ENCODE assay signal across 8 cellular contexts in the genomic region with DNA sequence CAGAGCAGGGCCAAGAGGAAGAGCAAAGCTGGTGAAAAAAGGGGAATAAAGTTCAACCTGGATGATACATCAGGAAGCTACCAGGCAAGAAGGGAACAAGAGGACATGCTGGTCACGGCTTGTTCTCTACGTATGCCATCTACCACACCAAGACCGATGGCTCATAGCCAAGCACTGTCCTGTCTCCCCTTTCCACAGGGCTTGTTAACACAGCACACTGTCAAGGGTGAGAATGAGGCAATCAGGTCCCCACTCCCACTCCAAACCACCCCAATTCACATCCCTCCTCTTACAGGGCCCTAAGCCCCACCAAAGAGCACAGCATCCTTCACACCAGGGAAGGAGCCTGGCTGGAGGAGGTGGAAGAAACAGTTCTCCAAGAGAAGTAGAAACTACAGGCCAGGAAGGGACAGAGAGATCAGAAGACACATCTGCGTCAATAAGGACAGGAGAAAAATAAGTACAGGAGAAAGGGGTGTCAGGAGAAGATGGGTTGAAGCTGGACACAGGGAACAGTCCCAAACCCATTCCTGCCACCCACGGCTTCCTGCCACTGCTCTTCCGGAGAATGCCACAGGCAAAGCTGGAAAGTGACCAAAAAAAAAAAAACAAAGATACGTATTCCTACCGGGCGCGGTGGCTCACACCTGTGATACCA. TPM values are rescaled to one million over a fixed set of nuclear protein-coding genes. Genes with fewer than 3 reads are reported as not detected.
DNase-seq lines count a peak whose midpoint lies in the region; ATAC-seq and TF ChIP-seq lines count a peak whose summit lies in the region.

No MANE protein-coding gene starts in this region.

- intact Hi-C loops in adrenal gland (cut with DNase I) (no loop called here), left lung (cut with DNase I) (no loop called here)

- no peaks in the 10 kb centered on the region for H3K9me3 ChIP-seq in adrenal gland (replicated peaks in 1 of 3)
- no peaks in the 10 kb centered on the region for H3K9me3 ChIP-seq in left lung

- H3K4me3 ChIP-seq in adrenal gland (peak overlapping the region in 1 of 4 donors; percentile 75), left lung (peak overlapping the region in 1 of 2 donors; percentile 68)

- H3K27ac Mint-ChIP-seq in type B pancreatic cell = peak overlapping the region; percentile 95

- H3K36me3 Mint-ChIP-seq in activated T-cell treated with anti-CD3 and anti-CD28 coated beads, Interleukin-2, amount 50 U/mL, for 4 hours (ENCODE audit: insufficient read depth) = peaks cover 10% of the 10 kb centered on the region
- H3K36me3 Mint-ChIP-seq in type B pancreatic cell = peaks cover 7% of the 10 kb centered on the region

- H3K27ac ChIP-seq in adrenal gland = peak overlapping the region; percentile 93 to 100 (median 99)
- peak overlapping the region; percentile 98 to 99 for H3K27ac ChIP-seq in left lung

- peaks cover 39 to 58% of the 10 kb centered on the region in 2 donors for H3K4me1 ChIP-seq in adrenal gland (replicated peaks in 1 of 2)
- peaks cover 48 to 76% of the 10 kb centered on the region in 2 donors for H3K4me1 ChIP-seq in left lung

- TF ChIP-seq POLR2A in adrenal gland (IDR thresholded peaks at IDR 0.05) = no peak

- no peak for ATAC-seq in activated T-cell treated with anti-CD3 and anti-CD28 coated beads, Interleukin-2, amount 50 U/mL, for 4 hours
- ATAC-seq in left lung (no peak), HG03108 (IDR thresholded peaks at IDR 0.05; ENCODE audit: unreplicated experiment) (no peak)

- H3K4me1 Mint-ChIP-seq in activated T-cell treated with anti-CD3 and anti-CD28 coated beads, Interleukin-2, amount 50 U/mL, for 4 hours (ENCODE audit: low read depth) = peaks cover 28% of the 10 kb centered on the region
- peaks cover 39% of the 10 kb centered on the region for H3K4me1 Mint-ChIP-seq in type B pancreatic cell (ENCODE audit: unreplicated experiment)

- H3K9me3 Mint-ChIP-seq in activated T-cell treated with anti-CD3 and anti-CD28 coated beads, Interleukin-2, amount 50 U/mL, for 4 hours = no peaks in the 10 kb centered on the region
- no peaks in the 10 kb centered on the region for H3K9me3 Mint-ChIP-seq in type B pancreatic cell

- H3K4me3 Mint-ChIP-seq in activated T-cell treated with anti-CD3 and anti-CD28 coated beads, Interleukin-2, amount 50 U/mL, for 4 hours = peak overlapping the region; percentile 57
- H3K4me3 Mint-ChIP-seq in type B pancreatic cell = peak overlapping the region; percentile 89

- H3K27me3 Mint-ChIP-seq in activated T-cell treated with anti-CD3 and anti-CD28 coated beads, Interleukin-2, amount 50 U/mL, for 4 hours (ENCODE audit: low read depth) = no peaks in the 10 kb centered on the region
- no peaks in the 10 kb centered on the region for H3K27me3 Mint-ChIP-seq in type B pancreatic cell

- no peak for TF ChIP-seq CTCF in adrenal gland (IDR thresholded peaks at IDR 0.05)
- no peak for TF ChIP-seq CTCF in left lung (IDR thresholded peaks at IDR 0.05)
- TF ChIP-seq CTCF in type B pancreatic cell (conservative IDR thresholded peaks at IDR 0.05) = no peak

- no peak for DNase-seq in activated T-cell treated with anti-CD3 and anti-CD28 coated beads, Interleukin-2, amount 50 U/mL, for 4 hours
- DNase-seq in activated T-cell treated with anti-CD3 and anti-CD28 coated beads, Interleukin-2, amount 50 U/mL, for 1 hour = no peak
- DNase-seq in adrenal gland (peak; percentile 54 to 89 (median 69)), left lung (no peak), type B pancreatic cell (ENCODE audit: extremely low spot score, unreplicated experiment) (no peak), NOMO-1 (lab: John Stamatoyannopoulos, UW; ENCODE audit: unreplicated experiment in 2 of 2) (no peak), NCI-H2227 treated with DMSO at 0.1 percent for 48 hours (lab: John Stamatoyannopoulos, UW) (no peak)

- H3K27me3 ChIP-seq in adrenal gland (no peaks in the 10 kb centered on the region), left lung (no peaks in the 10 kb centered on the region)

- H3K36me3 ChIP-seq in adrenal gland (replicated peaks in 1 of 2) (peaks cover 0 to 19% of the 10 kb centered on the region in 2 donors), left lung (peaks cover 0 to 28% of the 10 kb centered on the region in 2 donors)

- 23 to 41% (median 35%) methylated on average over 9 to 10 of the region's 10 CpGs for WGBS in adrenal gland, 4 donors

RNA-seq across cellular contexts. Expression of gene SHC1, which starts 0.9 kb away (rescaled TPM):
- 10 to 100 TPM; 38.7 to 43.7 (median 39.2) TPM for total RNA-seq in activated T-cell treated with anti-CD3 and anti-CD28 coated beads, Interleukin-2, amount 50 U/mL, for 4 hours
- 100 to 1,000 TPM in 7 of 8 donors, 10 to 100 TPM in 1; 86.2 to 240 (median 126) TPM for total RNA-seq in adrenal gland
- 100 to 1,000 TPM; 167 to 260 (median 249) TPM for polyA plus RNA-seq in adrenal gland
- total RNA-seq in left lung = 100 to 1,000 TPM; 134 to 144 TPM
- 65.3 and 87.8 TPM in 2 replicates for total RNA-seq in type B pancreatic cell (ENCODE audit: low replicate concordance)

RNA-seq across cellular contexts. Expression of gene CKS1B, which starts 3.0 kb away (rescaled TPM):
- 10 to 100 TPM; 61.5 to 78.5 (median 76.7) TPM for total RNA-seq in activated T-cell treated with anti-CD3 and anti-CD28 coated beads, Interleukin-2, amount 50 U/mL, for 4 hours
- total RNA-seq in adrenal gland = 10 to 100 TPM; 23.2 to 41.4 (median 29.5) TPM
- 10 to 100 TPM; 12.4 to 51.0 (median 22.3) TPM for polyA plus RNA-seq in adrenal gland
- 10 to 100 TPM; 29.7 to 40.8 TPM for total RNA-seq in left lung
- total RNA-seq in type B pancreatic cell (ENCODE audit: low replicate concordance) = 58.8 and 119 TPM in 2 replicates

RNA-seq across cellular contexts. Expression of gene PYGO2, which starts 9.9 kb away (rescaled TPM):
- 10 to 100 TPM; 27.6 to 28.3 (median 28.1) TPM for total RNA-seq in activated T-cell treated with anti-CD3 and anti-CD28 coated beads, Interleukin-2, amount 50 U/mL, for 4 hours
- 10 to 100 TPM; 26.2 to 61.1 (median 43.4) TPM for total RNA-seq in adrenal gland
- 10 to 100 TPM; 28.2 to 44.1 (median 29.2) TPM for polyA plus RNA-seq in adrenal gland
- total RNA-seq in left lung = 10 to 100 TPM; 26.6 to 30.9 TPM
- total RNA-seq in type B pancreatic cell (ENCODE audit: low replicate concordance) = 48.1 and 49.0 TPM in 2 replicates

RNA-seq across cellular contexts. Expression of gene FLAD1, which starts 11.7 kb away (rescaled TPM):
- 100 to 1,000 TPM; 108 to 109 (median 108) TPM for total RNA-seq in activated T-cell treated with anti-CD3 and anti-CD28 coated beads, Interleukin-2, amount 50 U/mL, for 4 hours
- total RNA-seq in adrenal gland (10 to 100 TPM; 21.6 to 43.0 (median 28.6) TPM), left lung (10 to 100 TPM; 26.4 to 39.9 TPM), type B pancreatic cell (ENCODE audit: low replicate concordance) (51.4 and 59.0 TPM in 2 replicates)
- 10 to 100 TPM; 30.7 to 65.5 (median 41.1) TPM for polyA plus RNA-seq in adrenal gland

RNA-seq across cellular contexts. Expression of gene PBXIP1, which starts 15.6 kb away (rescaled TPM):
- total RNA-seq in activated T-cell treated with anti-CD3 and anti-CD28 coated beads, Interleukin-2, amount 50 U/mL, for 4 hours = 10 to 100 TPM in 1 of 3 donors, 1 to 10 TPM in 2; 7.7 to 12.7 (median 9.5) TPM
- total RNA-seq in adrenal gland (100 to 1,000 TPM; 120 to 342 (median 271) TPM), left lung (10 to 100 TPM; 32.6 to 83.5 TPM), type B pancreatic cell (ENCODE audit: low replicate concordance) (57.3 and 65.8 TPM in 2 replicates)
- 100 to 1,000 TPM in 2 of 3 donors, 10 to 100 TPM in 1; 97.0 to 184 (median 110) TPM for polyA plus RNA-seq in adrenal gland

Comparison
In these comparisons a context has a peak if more than half of its experiments do, and no peak if none do; other contexts are left out.
1. DNase-seq: peak in adrenal gland (7 of 7); none in activated T-cell treated with anti-CD3 and anti-CD28 coated beads, Interleukin-2, amount 50 U/mL, for 4 hours (single experiment), activated T-cell treated with anti-CD3 and anti-CD28 coated beads, Interleukin-2, amount 50 U/mL, for 1 hour (single experiment), left lung (0 of 2), type B pancreatic cell (single experiment), NOMO-1 (0 of 2) and NCI-H2227 treated with DMSO at 0.1 percent for 48 hours (single experiment).